Comparison of ENCODE assay signal across 1 cellular context in the genomic region with DNA sequence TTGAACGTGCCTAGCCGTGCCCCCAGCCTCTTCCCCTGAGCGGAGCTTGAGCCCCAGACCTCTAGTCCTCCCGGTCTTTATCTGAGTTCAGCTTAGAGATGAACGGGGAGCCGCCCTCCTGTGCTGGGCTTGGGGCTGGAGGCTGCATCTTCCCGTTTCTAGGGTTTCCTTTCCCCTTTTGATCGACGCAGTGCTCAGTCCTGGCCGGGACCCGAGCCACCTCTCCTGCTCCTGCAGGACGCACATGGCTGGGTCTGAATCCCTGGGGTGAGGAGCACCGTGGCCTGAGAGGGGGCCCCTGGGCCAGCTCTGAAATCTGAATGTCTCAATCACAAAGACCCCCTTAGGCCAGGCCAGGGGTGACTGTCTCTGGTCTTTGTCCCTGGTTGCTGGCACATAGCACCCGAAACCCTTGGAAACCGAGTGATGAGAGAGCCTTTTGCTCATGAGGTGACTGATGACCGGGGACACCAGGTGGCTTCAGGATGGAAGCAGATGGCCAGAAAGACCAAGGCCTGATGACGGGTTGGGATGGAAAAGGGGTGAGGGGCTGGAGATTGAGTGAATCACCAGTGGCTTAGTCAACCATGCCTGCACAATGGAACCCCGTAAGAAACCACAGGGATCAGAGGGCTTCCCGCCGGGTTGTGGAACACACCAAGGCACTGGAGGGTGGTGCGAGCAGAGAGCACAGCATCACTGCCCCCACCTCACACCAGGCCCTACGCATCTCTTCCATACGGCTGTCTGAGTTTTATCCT.
TF ChIP-seq lines count a peak whose summit lies in the region.

No MANE protein-coding gene starts in this region.

TF ChIP-seq in HepG2, 621 proteins besides CTCF, POLR2A, EP300 and RAD21 (continued from another document and continues in another):
- TF ChIP-seq, protein P1, sequence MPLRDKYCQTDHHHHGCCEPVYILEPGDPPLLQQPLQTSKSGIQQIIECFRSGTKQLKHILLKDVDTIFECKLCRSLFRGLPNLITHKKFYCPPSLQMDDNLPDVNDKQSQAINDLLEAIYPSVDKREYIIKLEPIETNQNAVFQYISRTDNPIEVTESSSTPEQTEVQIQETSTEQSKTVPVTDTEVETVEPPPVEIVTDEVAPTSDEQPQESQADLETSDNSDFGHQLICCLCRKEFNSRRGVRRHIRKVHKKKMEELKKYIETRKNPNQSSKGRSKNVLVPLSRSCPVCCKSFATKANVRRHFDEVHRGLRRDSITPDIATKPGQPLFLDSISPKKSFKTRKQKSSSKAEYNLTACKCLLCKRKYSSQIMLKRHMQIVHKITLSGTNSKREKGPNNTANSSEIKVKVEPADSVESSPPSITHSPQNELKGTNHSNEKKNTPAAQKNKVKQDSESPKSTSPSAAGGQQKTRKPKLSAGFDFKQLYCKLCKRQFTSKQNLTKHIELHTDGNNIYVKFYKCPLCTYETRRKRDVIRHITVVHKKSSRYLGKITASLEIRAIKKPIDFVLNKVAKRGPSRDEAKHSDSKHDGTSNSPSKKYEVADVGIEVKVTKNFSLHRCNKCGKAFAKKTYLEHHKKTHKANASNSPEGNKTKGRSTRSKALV (CRISPR knock-in tag; IDR thresholded peaks at IDR 0.05): 0 out of 2 replicates have a peak, but pooled peaks have one; percentile 51
- TF ChIP-seq, protein P2, sequence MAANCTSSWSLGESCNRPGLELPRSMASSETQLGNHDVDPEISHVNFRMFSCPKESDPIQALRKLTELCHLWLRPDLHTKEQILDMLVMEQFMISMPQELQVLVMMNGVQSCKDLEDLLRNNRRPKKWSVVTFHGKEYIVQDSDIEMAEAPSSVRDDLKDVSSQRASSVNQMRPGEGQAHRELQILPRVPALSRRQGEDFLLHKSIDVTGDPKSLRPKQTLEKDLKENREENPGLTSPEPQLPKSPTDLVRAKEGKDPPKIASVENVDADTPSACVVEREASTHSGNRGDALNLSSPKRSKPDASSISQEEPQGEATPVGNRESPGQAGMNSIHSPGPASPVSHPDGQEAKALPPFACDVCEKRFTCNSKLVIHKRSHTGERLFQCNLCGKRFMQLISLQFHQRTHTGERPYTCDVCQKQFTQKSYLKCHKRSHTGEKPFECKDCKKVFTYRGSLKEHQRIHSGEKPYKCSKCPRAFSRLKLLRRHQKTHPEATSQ (CRISPR knock-in tag; IDR thresholded peaks at IDR 0.05; ENCODE audit: borderline replicate concordance): no peak; the same call in 1 of the 2 replicates
- TF ChIP-seq, protein P3, sequence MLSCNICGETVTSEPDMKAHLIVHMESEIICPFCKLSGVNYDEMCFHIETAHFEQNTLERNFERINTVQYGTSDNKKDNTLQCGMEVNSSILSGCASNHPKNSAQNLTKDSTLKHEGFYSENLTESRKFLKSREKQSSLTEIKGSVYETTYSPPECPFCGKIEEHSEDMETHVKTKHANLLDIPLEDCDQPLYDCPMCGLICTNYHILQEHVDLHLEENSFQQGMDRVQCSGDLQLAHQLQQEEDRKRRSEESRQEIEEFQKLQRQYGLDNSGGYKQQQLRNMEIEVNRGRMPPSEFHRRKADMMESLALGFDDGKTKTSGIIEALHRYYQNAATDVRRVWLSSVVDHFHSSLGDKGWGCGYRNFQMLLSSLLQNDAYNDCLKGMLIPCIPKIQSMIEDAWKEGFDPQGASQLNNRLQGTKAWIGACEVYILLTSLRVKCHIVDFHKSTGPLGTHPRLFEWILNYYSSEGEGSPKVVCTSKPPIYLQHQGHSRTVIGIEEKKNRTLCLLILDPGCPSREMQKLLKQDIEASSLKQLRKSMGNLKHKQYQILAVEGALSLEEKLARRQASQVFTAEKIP (CRISPR knock-in tag; IDR thresholded peaks at IDR 0.05; ENCODE audit: borderline replicate concordance): no peak
- TF ChIP-seq SPEN (CRISPR knock-in tag; IDR thresholded peaks at IDR 0.05; ENCODE audit: low read depth): no peak
- TF ChIP-seq SOX5 (CRISPR knock-in tag; IDR thresholded peaks at IDR 0.05; ENCODE audit: borderline replicate concordance): no peak; the same call in 1 of the 2 replicates
- no peak for TF ChIP-seq ZNF883 (CRISPR knock-in tag; IDR thresholded peaks at IDR 0.05; ENCODE audit: not compliant biosample characterization)
- no peak for TF ChIP-seq ZNF567 (CRISPR knock-in tag; IDR thresholded peaks at IDR 0.05; ENCODE audit: borderline replicate concordance)
- no peak for TF ChIP-seq CEBPZ (IDR thresholded peaks at IDR 0.05; ENCODE audit: low read length)
- no peak for TF ChIP-seq RERE (CRISPR knock-in tag; IDR thresholded peaks at IDR 0.05; ENCODE audit: low read depth)
- TF ChIP-seq SYNCRIP (IDR thresholded peaks at IDR 0.05; ENCODE audit: insufficient read depth, low read depth, low read length): no peak
- TF ChIP-seq U2AF2 (IDR thresholded peaks at IDR 0.05; ENCODE audit: low read depth, low read length): no peak
- TF ChIP-seq MEF2D (CRISPR knock-in tag; IDR thresholded peaks at IDR 0.05): peak; percentile 50; the same call in 1 of the 2 replicates
- no peak for TF ChIP-seq ZMYM4 (CRISPR knock-in tag; IDR thresholded peaks at IDR 0.05)
- no peak for TF ChIP-seq ZNF205 (CRISPR knock-in tag; IDR thresholded peaks at IDR 0.05)
- TF ChIP-seq ZNF547 (CRISPR knock-in tag; IDR thresholded peaks at IDR 0.05): no peak
- TF ChIP-seq, protein P4, sequence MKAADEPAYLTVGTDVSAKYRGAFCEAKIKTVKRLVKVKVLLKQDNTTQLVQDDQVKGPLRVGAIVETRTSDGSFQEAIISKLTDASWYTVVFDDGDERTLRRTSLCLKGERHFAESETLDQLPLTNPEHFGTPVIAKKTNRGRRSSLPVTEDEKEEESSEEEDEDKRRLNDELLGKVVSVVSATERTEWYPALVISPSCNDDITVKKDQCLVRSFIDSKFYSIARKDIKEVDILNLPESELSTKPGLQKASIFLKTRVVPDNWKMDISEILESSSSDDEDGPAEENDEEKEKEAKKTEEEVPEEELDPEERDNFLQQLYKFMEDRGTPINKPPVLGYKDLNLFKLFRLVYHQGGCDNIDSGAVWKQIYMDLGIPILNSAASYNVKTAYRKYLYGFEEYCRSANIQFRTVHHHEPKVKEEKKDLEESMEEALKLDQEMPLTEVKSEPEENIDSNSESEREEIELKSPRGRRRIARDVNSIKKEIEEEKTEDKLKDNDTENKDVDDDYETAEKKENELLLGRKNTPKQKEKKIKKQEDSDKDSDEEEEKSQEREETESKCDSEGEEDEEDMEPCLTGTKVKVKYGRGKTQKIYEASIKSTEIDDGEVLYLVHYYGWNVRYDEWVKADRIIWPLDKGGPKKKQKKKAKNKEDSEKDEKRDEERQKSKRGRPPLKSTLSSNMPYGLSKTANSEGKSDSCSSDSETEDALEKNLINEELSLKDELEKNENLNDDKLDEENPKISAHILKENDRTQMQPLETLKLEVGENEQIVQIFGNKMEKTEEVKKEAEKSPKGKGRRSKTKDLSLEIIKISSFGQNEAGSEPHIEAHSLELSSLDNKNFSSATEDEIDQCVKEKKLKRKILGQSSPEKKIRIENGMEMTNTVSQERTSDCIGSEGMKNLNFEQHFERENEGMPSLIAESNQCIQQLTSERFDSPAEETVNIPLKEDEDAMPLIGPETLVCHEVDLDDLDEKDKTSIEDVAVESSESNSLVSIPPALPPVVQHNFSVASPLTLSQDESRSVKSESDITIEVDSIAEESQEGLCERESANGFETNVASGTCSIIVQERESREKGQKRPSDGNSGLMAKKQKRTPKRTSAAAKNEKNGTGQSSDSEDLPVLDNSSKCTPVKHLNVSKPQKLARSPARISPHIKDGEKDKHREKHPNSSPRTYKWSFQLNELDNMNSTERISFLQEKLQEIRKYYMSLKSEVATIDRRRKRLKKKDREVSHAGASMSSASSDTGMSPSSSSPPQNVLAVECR (CRISPR knock-in tag; IDR thresholded peaks at IDR 0.05; ENCODE audit: borderline replicate concordance): no peak; the same call in none of the 2 replicates
- TF ChIP-seq ZFX (CRISPR knock-in tag; IDR thresholded peaks at IDR 0.05; ENCODE audit: low read depth): no peak
- 0 out of 2 replicates have a peak, but pooled peaks have one; percentile 74 for TF ChIP-seq EED (CRISPR knock-in tag; IDR thresholded peaks at IDR 0.05)
- TF ChIP-seq SP5 (CRISPR knock-in tag; IDR thresholded peaks at IDR 0.05; ENCODE audit: borderline replicate concordance, low read depth): no peak
- no peak for TF ChIP-seq ZNF766 (CRISPR knock-in tag; IDR thresholded peaks at IDR 0.05; ENCODE audit: borderline replicate concordance)
- TF ChIP-seq XBP1 (CRISPR knock-in tag; IDR thresholded peaks at IDR 0.05): no peak
- no peak for TF ChIP-seq GTF3A (CRISPR knock-in tag; conservative IDR thresholded peaks at IDR 0.05)
- TF ChIP-seq RBAK (CRISPR knock-in tag; IDR thresholded peaks at IDR 0.05): no peak
- TF ChIP-seq TARDBP (CRISPR knock-in tag; IDR thresholded peaks at IDR 0.05): 0 out of 2 replicates have a peak, but pooled peaks have one; percentile 8
- TF ChIP-seq SIX4 (CRISPR knock-in tag; IDR thresholded peaks at IDR 0.05): no peak
- TF ChIP-seq TRIM22 (IDR thresholded peaks at IDR 0.05): no peak
- no peak for TF ChIP-seq CHD2 (IDR thresholded peaks at IDR 0.05; ENCODE audit: low read depth, low read length)
- TF ChIP-seq ZNF746 (CRISPR knock-in tag; IDR thresholded peaks at IDR 0.05): no peak
